Comparison of ENCODE assay signal across 3 cellular contexts in genomic region chr17:48747445-48748363, GRCh38.
TF ChIP-seq lines count a peak whose summit lies in the region.

No MANE protein-coding gene starts in this region.

TF ChIP-seq in SK-N-SH, 30 proteins besides CTCF, POLR2A, EP300 and RAD21:
- no peak for TF ChIP-seq RCOR1 (IDR thresholded peaks at IDR 0.05; ENCODE audit: low read length)
- no peak for TF ChIP-seq FOXJ3 (CRISPR knock-in tag; IDR thresholded peaks at IDR 0.05)
- TF ChIP-seq EZH2phosphoT487 (IDR thresholded peaks at IDR 0.05; ENCODE audit: borderline replicate concordance, low read depth) = peak; percentile 98; the same call in 1 of the 2 replicates
- no peak for TF ChIP-seq TCF12 (IDR thresholded peaks at IDR 0.05)

TF ChIP-seq in SK-N-SH treated with all-trans-retinoic acid at 6 μM for 48 hours, 23 proteins besides CTCF, POLR2A, EP300 and RAD21:
- no peak for TF ChIP-seq PATZ1 (CRISPR knock-in tag; IDR thresholded peaks at IDR 0.05; ENCODE audit: borderline replicate concordance)
- TF ChIP-seq CREB5 (CRISPR knock-in tag; IDR thresholded peaks at IDR 0.05; ENCODE audit: low read depth) = no peak
- TF ChIP-seq ZC3H10 (CRISPR knock-in tag; IDR thresholded peaks at IDR 0.05) = no peak
- no peak for TF ChIP-seq RARB (CRISPR knock-in tag; IDR thresholded peaks at IDR 0.05)
- TF ChIP-seq BACH2 (CRISPR knock-in tag; IDR thresholded peaks at IDR 0.05; ENCODE audit: borderline replicate concordance) = no peak
- no peak for TF ChIP-seq CSRNP3 (CRISPR knock-in tag; IDR thresholded peaks at IDR 0.05)
- TF ChIP-seq ISL1 (CRISPR knock-in tag; IDR thresholded peaks at IDR 0.05) = no peak
- no peak for TF ChIP-seq ZFP30 (CRISPR knock-in tag; IDR thresholded peaks at IDR 0.05)

TF ChIP-seq in H1, 55 proteins besides CTCF, POLR2A, EP300 and RAD21:
- peak; percentile 100 for TF ChIP-seq EZH2 (IDR thresholded peaks at IDR 0.05; ENCODE audit: low read depth, low read length, severe bottlenecking)
- no peak for TF ChIP-seq CREB1 (IDR thresholded peaks at IDR 0.05)
- no peak for TF ChIP-seq CHD1 (IDR thresholded peaks at IDR 0.05; ENCODE audit: low read depth, low read length)
- TF ChIP-seq CBX8 (IDR thresholded peaks at IDR 0.05; ENCODE audit: borderline replicate concordance, low read depth, low read length) = peak; percentile 46
- TF ChIP-seq SUZ12 (IDR thresholded peaks at IDR 0.05; ENCODE audit: low read length) = peak; percentile 100
- TF ChIP-seq ZNF274 (IDR thresholded peaks at IDR 0.05; ENCODE audit: borderline replicate concordance, extremely low read depth, low read length) = no peak
- 0 out of 2 replicates have a peak, but pooled peaks have one; percentile 16 for TF ChIP-seq SP1 (IDR thresholded peaks at IDR 0.05; ENCODE audit: low read depth, low read length)
- no peak for TF ChIP-seq KDM4A (IDR thresholded peaks at IDR 0.05; ENCODE audit: low read depth, low read length, severe bottlenecking)
- TF ChIP-seq TCF12 (IDR thresholded peaks at IDR 0.05; ENCODE audit: low read depth, low read length) = 0 out of 2 replicates have a peak, but pooled peaks have one; percentile 11
- TF ChIP-seq RNF2 (IDR thresholded peaks at IDR 0.05; ENCODE audit: borderline replicate concordance, low read depth, low read length, missing control alignments, poor library complexity, severe bottlenecking) = peak; percentile 98
